In the genomic region with DNA sequence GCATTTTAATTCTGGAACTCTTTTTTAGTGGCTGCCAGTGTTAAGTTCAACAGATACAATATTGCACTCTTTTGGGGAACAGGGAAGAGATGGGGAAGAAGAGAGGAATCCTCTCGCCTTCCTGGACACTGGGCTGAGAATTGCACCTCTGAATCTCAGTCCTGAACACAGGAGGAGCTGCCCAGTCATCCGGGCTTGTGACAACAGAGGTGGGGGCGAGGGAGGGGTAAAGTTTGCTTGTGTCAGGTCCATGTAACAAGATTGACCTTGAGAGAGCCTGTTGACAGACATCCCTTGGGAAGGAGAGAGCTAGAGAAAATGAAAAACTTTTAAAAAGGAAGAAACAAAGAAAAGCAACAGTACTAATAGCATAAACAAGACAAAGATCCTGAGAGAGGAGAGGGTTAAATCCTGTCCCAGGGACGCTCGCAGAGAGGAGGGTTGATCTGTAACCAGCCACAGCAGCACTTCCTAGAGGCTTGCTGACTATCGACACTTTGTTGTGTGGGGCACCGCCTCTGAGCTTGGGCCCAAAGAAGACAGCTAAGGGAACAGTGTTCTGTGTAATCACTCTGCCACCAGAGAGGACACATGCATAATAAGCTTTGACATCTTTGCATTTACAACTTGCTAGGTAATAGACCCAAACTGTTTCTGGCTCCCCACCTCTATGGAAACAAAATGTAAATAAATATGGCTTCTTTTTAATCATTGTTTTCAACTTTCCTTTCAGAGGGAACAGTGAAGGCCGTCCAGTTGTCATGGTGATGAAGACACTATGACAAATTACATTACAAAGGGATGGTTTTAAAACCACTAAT, we compare ENCODE assay signal across 9 cellular contexts.
DNase-seq lines count a peak whose midpoint lies in the region; ATAC-seq and TF ChIP-seq lines count a peak whose summit lies in the region.
"Had no signal": no experiment of that assay in that cellular context is flagged by ENCODE, and none has a peak within 500 bp of the region (broad histone marks: within the 10 kb centered on the region; RNA-seq: fewer than 3 reads in every experiment).

No MANE protein-coding gene starts in this region.

- intact Hi-C loops in IMR-90 (cut with micrococcal nuclease), result no loop called here

- BruUV-seq in IMR-90 (replicated peaks; lab: Mats Ljungman, UMichigan), result no TSS peak

- no peak overlapping the region for H2BK5ac ChIP-seq in IMR-90 (ENCODE audit: low read depth, low read length, poor library complexity, severe bottlenecking)

- no peak overlapping the region for H4K5ac ChIP-seq in IMR-90 (ENCODE audit: low read depth, low read length)

- no peaks in the 10 kb centered on the region for H3K36me3 ChIP-seq in IMR-90 (ENCODE audit: control insufficient read depth, insufficient read depth, low read length)
- no peaks in the 10 kb centered on the region for H3K36me3 ChIP-seq in GM23248 (ENCODE audit: low read depth)

- H2BK120ac ChIP-seq in IMR-90 (ENCODE audit: low read depth, low read length), result no peak overlapping the region

- H3K4ac ChIP-seq in IMR-90 (ENCODE audit: low read depth, low read length), result no peak overlapping the region

- TF ChIP-seq POLR2A in IMR-90 (IDR thresholded peaks at IDR 0.05; ENCODE audit: low read depth, low read length), result no peak

- H4K8ac ChIP-seq in IMR-90 (ENCODE audit: low read depth in 2 of 2, low read length in 2 of 2), result no peak overlapping the region

- H4K20me1 ChIP-seq in IMR-90 (ENCODE audit: insufficient read depth, low read length) (no peaks in the 10 kb centered on the region), GM23248 (ENCODE audit: insufficient read depth) (no peaks in the 10 kb centered on the region)

- H4K91ac ChIP-seq in IMR-90 (ENCODE audit: insufficient read depth, low read depth, low read length), result no peak overlapping the region

- no peaks in the 10 kb centered on the region for H3K9me1 ChIP-seq in IMR-90 (ENCODE audit: insufficient read depth, low read length)

- H3K56ac ChIP-seq in IMR-90 (ENCODE audit: extremely low read depth, insufficient read depth, low read length), result no peak overlapping the region

- H2AFZ ChIP-seq in IMR-90 (replicated peaks; ENCODE audit: low read length, poor library complexity) (no peak overlapping the region), GM23248 (no peak overlapping the region)

- H3K79me1 ChIP-seq in IMR-90 (ENCODE audit: low read depth in 1 of 2, low read length in 2 of 2), result no peaks in the 10 kb centered on the region

- H3K4me2 ChIP-seq in IMR-90 (ENCODE audit: low read depth, low read length), result no peak overlapping the region
- H3K4me2 ChIP-seq in GM23248 (ENCODE audit: unreplicated experiment), result no peak overlapping the region

- H3K4me1 ChIP-seq in IMR-90 (ENCODE audit: control insufficient read depth, insufficient read depth, low read length) (no peaks in the 10 kb centered on the region; the same call in 1 of the 2 replicates), GM23248 (ENCODE audit: insufficient read depth) (no peaks in the 10 kb centered on the region)

- no peak for TF ChIP-seq CTCF in IMR-90 (conservative IDR thresholded peaks at IDR 0.05; ENCODE audit: low read depth, low read length)

- H2AK9ac ChIP-seq in IMR-90 (replicated peaks; ENCODE audit: low read depth, low read length, poor library complexity), result peak overlapping the region; percentile 11

- H2AK5ac ChIP-seq in IMR-90 (ENCODE audit: low read depth, low read length), result no peak overlapping the region

- TF ChIP-seq RAD21 in IMR-90 (IDR thresholded peaks at IDR 0.05; ENCODE audit: low read length), result no peak

- dilution Hi-C loops in IMR-90 (cut with HindIII; ENCODE audit: low sequenced_read_pairs, unreplicated experiment), result no loop called here

- H3K9ac ChIP-seq in IMR-90 (ENCODE audit: low read depth, low read length) (no peak overlapping the region), GM23248 (no peak overlapping the region)

- no peaks in the 10 kb centered on the region for H3K9me3 ChIP-seq in IMR-90 (ENCODE audit: control insufficient read depth, insufficient read depth, low read length)
- no peaks in the 10 kb centered on the region for H3K9me3 ChIP-seq in GM23248 (ENCODE audit: low read depth)

- H3K27ac ChIP-seq in IMR-90 (ENCODE audit: insufficient read depth, low read length) (no peak overlapping the region), GM23248 (no peak overlapping the region)

- no peak for DNase-seq in IMR-90
- peak; percentile 51 for DNase-seq in SK-N-DZ (ENCODE audit: low spot score)
- DNase-seq in hypothalamus (lab: John Stamatoyannopoulos, UW), result peak in 41 of 51 donors; percentile 3 to 75 (median 40)
- peak; percentile 75 for DNase-seq in putamen (ENCODE audit: low spot score)
- no peak for DNase-seq in GM23248
- DNase-seq in stimulated activated naive CD4-positive, alpha-beta T cell (lab: John Stamatoyannopoulos, UW), result no peak
- DNase-seq in cerebellar nuclear complex (lab: John Stamatoyannopoulos, UW), result no peak

- H3K4me3 ChIP-seq in IMR-90 (ENCODE audit: insufficient read depth, low read depth, low read length), result no peak overlapping the region
- H3K4me3 ChIP-seq in GM23248, result no peak overlapping the region
- H3K4me3 ChIP-seq: skin epidermis had no signal

- no peaks in the 10 kb centered on the region for H3K79me2 ChIP-seq in GM23248 (ENCODE audit: insufficient read depth)

- no peak overlapping the region for H3K18ac ChIP-seq in IMR-90 (ENCODE audit: low read depth, low read length)

- CTCF ChIA-PET in IMR-90 (lab: Yijun Ruan, JAX), result no interaction called here

- no peak overlapping the region for H3K14ac ChIP-seq in IMR-90 (replicated peaks; ENCODE audit: low read depth, low read length)

- H3K9me2 ChIP-seq in GM23248 (ENCODE audit: insufficient read depth), result no peaks in the 10 kb centered on the region

- H3K27me3 ChIP-seq in IMR-90 (ENCODE audit: control insufficient read depth, insufficient read depth, low read length), result no peaks in the 10 kb centered on the region
- 0 out of 2 replicates have a peak, but pooled peaks cover 3% of the 10 kb centered on the region for H3K27me3 ChIP-seq in GM23248 (replicated peaks; ENCODE audit: insufficient read depth)

- H2BK15ac ChIP-seq in IMR-90 (ENCODE audit: low read depth, low read length), result 0 out of 3 replicates have a peak overlapping the region, but pooled peaks have one; percentile 29

- H3F3A ChIP-seq in GM23248 (ENCODE audit: insufficient read depth), result no peaks in the 10 kb centered on the region

- no peak overlapping the region for H3K23ac ChIP-seq in IMR-90 (ENCODE audit: low read depth, low read length)

- ATAC-seq in IMR-90 (ENCODE audit: low read depth), result no peak
- no peak for ATAC-seq in GM21423 (IDR thresholded peaks at IDR 0.05; ENCODE audit: unreplicated experiment)

- in situ Hi-C loops in IMR-90 (cut with MboI; ENCODE audit: low sequenced_read_pairs), result no loop called here
- in situ Hi-C loops in GM23248 (cut with MboI), result no loop called here

- no peak overlapping the region; the same call in 1 of the 2 replicates for H2BK20ac ChIP-seq in IMR-90 (ENCODE audit: low read depth, low read length)

- POLR2A ChIA-PET in IMR-90 (lab: Charles Lee; ENCODE audit: unreplicated experiment), result no interaction called here

- 53% methylated on average over 2 of the region's 8 CpGs; no CpG with 5 or more reads in 1 of the 2 experiments for WGBS in IMR-90 (ENCODE audit: extremely low coverage in 2 of 2, insufficient read length in 1 of 2), 2 experiments
- WGBS in GM23248 (ENCODE audit: low coverage in 1 of 2, low lambda C conversion rate in 2 of 2, missing lambda C conversion rate in 2 of 2), 2 experiments, result 47 to 50% methylated on average over 8 of the region's 8 CpGs

TF ChIP-seq in IMR-90, 13 proteins besides CTCF, POLR2A, EP300 and RAD21:
- TF ChIP-seq SMC3 (IDR thresholded peaks at IDR 0.05; ENCODE audit: low read depth, low read length) (no peak), FOS (IDR thresholded peaks at IDR 0.05; ENCODE audit: low read depth, low read length) (no peak), CEBPB (IDR thresholded peaks at IDR 0.05; ENCODE audit: low read depth, low read length) (no peak), MAFK (IDR thresholded peaks at IDR 0.05; ENCODE audit: low read depth, low read length) (no peak), RCOR1 (IDR thresholded peaks at IDR 0.05; ENCODE audit: insufficient replicate concordance, low read length) (no peak), MXI1 (IDR thresholded peaks at IDR 0.05; ENCODE audit: borderline replicate concordance, low read depth, low read length) (no peak), BHLHE40 (IDR thresholded peaks at IDR 0.05; ENCODE audit: low read depth, low read length) (no peak), MAZ (IDR thresholded peaks at IDR 0.05; ENCODE audit: borderline replicate concordance, low read depth, low read length) (no peak), NFE2L2 (IDR thresholded peaks at IDR 0.05; ENCODE audit: low read depth, low read length) (no peak), RFX5 (IDR thresholded peaks at IDR 0.05; ENCODE audit: low read depth, low read length) (no peak), CHD1 (IDR thresholded peaks at IDR 0.05; ENCODE audit: low read depth, low read length) (no peak)
- TF ChIP-seq, protein P1, sequence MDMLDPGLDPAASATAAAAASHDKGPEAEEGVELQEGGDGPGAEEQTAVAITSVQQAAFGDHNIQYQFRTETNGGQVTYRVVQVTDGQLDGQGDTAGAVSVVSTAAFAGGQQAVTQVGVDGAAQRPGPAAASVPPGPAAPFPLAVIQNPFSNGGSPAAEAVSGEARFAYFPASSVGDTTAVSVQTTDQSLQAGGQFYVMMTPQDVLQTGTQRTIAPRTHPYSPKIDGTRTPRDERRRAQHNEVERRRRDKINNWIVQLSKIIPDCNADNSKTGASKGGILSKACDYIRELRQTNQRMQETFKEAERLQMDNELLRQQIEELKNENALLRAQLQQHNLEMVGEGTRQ (IDR thresholded peaks at IDR 0.05; ENCODE audit: low read depth, low read length), result no peak
- TF ChIP-seq, protein P2, sequence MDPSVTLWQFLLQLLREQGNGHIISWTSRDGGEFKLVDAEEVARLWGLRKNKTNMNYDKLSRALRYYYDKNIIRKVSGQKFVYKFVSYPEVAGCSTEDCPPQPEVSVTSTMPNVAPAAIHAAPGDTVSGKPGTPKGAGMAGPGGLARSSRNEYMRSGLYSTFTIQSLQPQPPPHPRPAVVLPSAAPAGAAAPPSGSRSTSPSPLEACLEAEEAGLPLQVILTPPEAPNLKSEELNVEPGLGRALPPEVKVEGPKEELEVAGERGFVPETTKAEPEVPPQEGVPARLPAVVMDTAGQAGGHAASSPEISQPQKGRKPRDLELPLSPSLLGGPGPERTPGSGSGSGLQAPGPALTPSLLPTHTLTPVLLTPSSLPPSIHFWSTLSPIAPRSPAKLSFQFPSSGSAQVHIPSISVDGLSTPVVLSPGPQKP (IDR thresholded peaks at IDR 0.05; ENCODE audit: borderline replicate concordance, low read depth, low read length), result no peak

Comparison
In these comparisons a context has a peak if more than half of its experiments do, and no peak if none do; other contexts are left out.
1. DNase-seq: peak in SK-N-DZ (single experiment), hypothalamus (41 of 51) and putamen (single experiment); none in IMR-90 (single experiment), GM23248 (single experiment), stimulated activated naive CD4-positive, alpha-beta T cell (0 of 6) and cerebellar nuclear complex (0 of 2).